In genomic region chr12:122100568-122100967, GRCh38 we compare ENCODE assay signal across 14 cellular contexts. TPM values are rescaled to one million over a fixed set of nuclear protein-coding genes. Genes with fewer than 3 reads are reported as not detected.
A peak's percentile ranks its signal among the peaks of the same experiment; 100 is the strongest.
DNase-seq lines count a peak whose midpoint lies in the region; ATAC-seq and TF ChIP-seq lines count a peak whose summit lies in the region.
"Had no signal": no experiment of that assay in that cellular context is flagged by ENCODE, and none has a peak within 500 bp of the region (broad histone marks: within the 10 kb centered on the region; RNA-seq: fewer than 3 reads in every experiment).

No MANE protein-coding gene starts in this region.

- H3K27me3 Mint-ChIP-seq in activated naive CD4-positive, alpha-beta T cell treated with anti-CD3 and anti-CD28 coated beads, Interleukin-2, amount 50 U/mL, for 24 hours, result no peaks in the 10 kb centered on the region
- H3K27me3 Mint-ChIP-seq in brain, result no peaks in the 10 kb centered on the region
- H3K27me3 Mint-ChIP-seq in stimulated activated memory B cell treated with anti-CD40 and anti-IgM and Interleukin-4, amounts not matched to agents 10 μg/mL and 1 μg/mL and 100 μg/mL, for 72 hours, result no peaks in the 10 kb centered on the region

- H3K9me3 Mint-ChIP-seq in activated naive CD4-positive, alpha-beta T cell treated with anti-CD3 and anti-CD28 coated beads, Interleukin-2, amount 50 U/mL, for 24 hours, result no peaks in the 10 kb centered on the region
- H3K9me3 Mint-ChIP-seq in brain, result peaks cover 0 to 2% (median 0%) of the 10 kb centered on the region in 5 experiments
- H3K9me3 Mint-ChIP-seq in stimulated activated memory B cell treated with anti-CD40 and anti-IgM and Interleukin-4, amounts not matched to agents 10 μg/mL and 1 μg/mL and 100 μg/mL, for 72 hours, result no peaks in the 10 kb centered on the region

- ATAC-seq in stimulated activated memory B cell treated with anti-CD40 and anti-IgM and Interleukin-4, amounts not matched to agents 10 μg/mL and 1 μg/mL and 100 μg/mL, for 72 hours, result no peak
- no peak for ATAC-seq in GM19455 (IDR thresholded peaks at IDR 0.05; ENCODE audit: unreplicated experiment)

- H3K4me1 Mint-ChIP-seq in activated naive CD4-positive, alpha-beta T cell treated with anti-CD3 and anti-CD28 coated beads, Interleukin-2, amount 50 U/mL, for 24 hours, result peaks cover 86% of the 10 kb centered on the region
- peaks cover 56% of the 10 kb centered on the region for H3K4me1 Mint-ChIP-seq in brain
- peaks cover 70% of the 10 kb centered on the region for H3K4me1 Mint-ChIP-seq in stimulated activated memory B cell treated with anti-CD40 and anti-IgM and Interleukin-4, amounts not matched to agents 10 μg/mL and 1 μg/mL and 100 μg/mL, for 72 hours

- peak overlapping the region; percentile 71 for H3K27ac Mint-ChIP-seq in activated naive CD4-positive, alpha-beta T cell treated with anti-CD3 and anti-CD28 coated beads, Interleukin-2, amount 50 U/mL, for 24 hours
- peak overlapping the region in 3 of 5 experiments; percentile 16 to 50 (median 25) for H3K27ac Mint-ChIP-seq in brain
- H3K27ac Mint-ChIP-seq in stimulated activated memory B cell treated with anti-CD40 and anti-IgM and Interleukin-4, amounts not matched to agents 10 μg/mL and 1 μg/mL and 100 μg/mL, for 72 hours, result peak overlapping the region; percentile 9

- peak overlapping the region; percentile 68 for H3K4me3 Mint-ChIP-seq in activated naive CD4-positive, alpha-beta T cell treated with anti-CD3 and anti-CD28 coated beads, Interleukin-2, amount 50 U/mL, for 24 hours
- no peak overlapping the region for H3K4me3 Mint-ChIP-seq in brain
- no peak overlapping the region for H3K4me3 Mint-ChIP-seq in stimulated activated memory B cell treated with anti-CD40 and anti-IgM and Interleukin-4, amounts not matched to agents 10 μg/mL and 1 μg/mL and 100 μg/mL, for 72 hours

- no peak for TF ChIP-seq CTCF in brain (conservative IDR thresholded peaks at IDR 0.05)

- no peak for DNase-seq in activated naive CD4-positive, alpha-beta T cell treated with anti-CD3 and anti-CD28 coated beads, Interleukin-2, amount 50 U/mL, for 16 hours
- DNase-seq in NCI-H1417 treated with DMSO at 0.1 percent for 48 hours (lab: John Stamatoyannopoulos, UW) (peak; percentile 21), RKO (ENCODE audit: low spot score) (no peak), pons (ENCODE audit: low spot score) (no peak)
- DNase-seq: activated CD4-positive, CD25-positive, alpha-beta regulatory T cell; AML-193; anterior cingulate cortex; KG1; stimulated activated CD4-positive, alpha-beta T cell treated with anti-CD3 and anti-CD28 coated beads, Interleukin-2, amount 100 ng/mL, for 24 hours; testis had no signal

- H3K36me3 Mint-ChIP-seq in activated naive CD4-positive, alpha-beta T cell treated with anti-CD3 and anti-CD28 coated beads, Interleukin-2, amount 50 U/mL, for 24 hours, result peaks cover 3% of the 10 kb centered on the region
- H3K36me3 Mint-ChIP-seq in brain, result peaks cover 20% of the 10 kb centered on the region
- peaks cover 11% of the 10 kb centered on the region for H3K36me3 Mint-ChIP-seq in stimulated activated memory B cell treated with anti-CD40 and anti-IgM and Interleukin-4, amounts not matched to agents 10 μg/mL and 1 μg/mL and 100 μg/mL, for 72 hours

RNA-seq across cellular contexts. Expression of gene MLXIP, which starts 22.0 kb away (rescaled TPM):
- polyA plus RNA-seq in brain (ENCODE audit: insufficient read depth, low read depth, low replicate concordance), result 29.1 TPM

Comparison
In these comparisons a context has a peak if more than half of its experiments do, and no peak if none do; other contexts are left out.
1. H3K27ac Mint-ChIP-seq: peak in every context shown above with its lines; median percentile 71 in activated naive CD4-positive, alpha-beta T cell treated with anti-CD3 and anti-CD28 coated beads, Interleukin-2, amount 50 U/mL, for 24 hours; 25 in brain; 9 in stimulated activated memory B cell treated with anti-CD40 and anti-IgM and Interleukin-4, amounts not matched to agents 10 μg/mL and 1 μg/mL and 100 μg/mL, for 72 hours.